In the genomic region with DNA sequence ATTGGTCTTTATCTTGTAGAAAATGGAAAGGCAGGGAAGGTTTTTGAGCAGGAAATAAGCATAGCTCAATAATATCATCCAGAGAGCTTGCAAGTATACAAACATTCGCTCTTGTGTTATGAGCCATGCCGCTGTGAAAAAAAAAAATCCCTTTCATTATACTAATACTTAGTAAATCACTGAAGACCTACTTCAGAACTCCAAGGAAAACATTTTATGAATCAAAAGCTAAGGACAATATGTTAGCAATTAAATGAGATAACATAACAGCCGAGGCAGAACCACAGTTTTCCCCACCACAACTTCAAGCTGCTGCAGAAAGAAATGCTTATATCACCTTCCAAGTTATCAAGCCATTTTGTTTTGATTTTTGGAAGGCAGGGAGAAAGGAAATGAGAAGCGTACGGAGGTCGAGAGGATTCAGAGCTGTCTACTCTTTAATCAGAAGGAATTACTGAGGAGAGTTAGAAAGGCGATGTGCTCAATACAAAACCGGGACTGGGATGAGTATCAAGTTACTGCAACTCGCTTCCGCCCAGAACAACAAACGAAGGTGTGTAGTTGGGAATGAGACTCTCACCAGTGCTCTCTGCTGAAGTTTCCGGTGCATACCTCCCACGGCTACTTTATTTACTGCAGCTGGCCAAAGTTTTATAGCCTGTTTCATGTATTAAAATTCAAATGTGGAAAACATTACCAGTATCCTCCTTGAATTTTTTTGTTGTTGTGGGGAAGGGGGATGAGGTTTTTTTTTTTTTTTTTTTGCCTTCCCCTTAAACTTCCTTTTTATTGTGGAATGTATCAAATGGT, we compare ENCODE assay signal across 1 cellular context.
TF ChIP-seq lines count a peak whose summit lies in the region.

No MANE protein-coding gene starts in this region.

TF ChIP-seq in K562, 482 proteins besides CTCF, POLR2A, EP300 and RAD21 (continued from another document):
- no peak for TF ChIP-seq RREB1 (CRISPR knock-in tag; IDR thresholded peaks at IDR 0.05)
- no peak for TF ChIP-seq ZC3H4 (CRISPR knock-in tag; IDR thresholded peaks at IDR 0.05; ENCODE audit: borderline replicate concordance)
- no peak for TF ChIP-seq ZFP91 (CRISPR knock-in tag; IDR thresholded peaks at IDR 0.05)
- TF ChIP-seq ZNF263 (CRISPR knock-in tag; IDR thresholded peaks at IDR 0.05; ENCODE audit: borderline replicate concordance), result no peak
- TF ChIP-seq ZFX (CRISPR knock-in tag; IDR thresholded peaks at IDR 0.05), result no peak
- no peak for TF ChIP-seq PRDM10 (IDR thresholded peaks at IDR 0.05; ENCODE audit: partially characterized antibody)
